In genomic region chr3:23859012-23859743, GRCh38 we compare ENCODE assay signal across 10 cellular contexts. TPM values are rescaled to one million over a fixed set of nuclear protein-coding genes. Genes with fewer than 3 reads are reported as not detected.
A peak's percentile ranks its signal among the peaks of the same experiment; 100 is the strongest.
DNase-seq lines count a peak whose midpoint lies in the region; ATAC-seq, FAIRE-seq and TF ChIP-seq lines count a peak whose summit lies in the region.
"Had no signal": no experiment of that assay in that cellular context is flagged by ENCODE, and none has a peak within 500 bp of the region (broad histone marks: within the 10 kb centered on the region; RNA-seq: fewer than 3 reads in every experiment).

No MANE protein-coding gene starts in this region.

- intact Hi-C loops in naive thymus-derived CD4-positive, alpha-beta T cell (cut with micrococcal nuclease), result no loop called here

- ATAC-seq in CD4-positive, CD25-positive, alpha-beta regulatory T cell (ENCODE audit: low read depth in 2 of 2), result peak in 1 of 2 donors; percentile 12
- ATAC-seq in naive thymus-derived CD4-positive, alpha-beta T cell, result no peak
- no peak for ATAC-seq in stimulated activated naive B cell treated with anti-CD40 and anti-IgM and Interleukin-4, amounts not matched to agents 10 μg/mL and 1 μg/mL and 100 μg/mL, for 72 hours (replicated peaks)
- ATAC-seq: K562 had no signal

- H3K27ac Mint-ChIP-seq in CD4-positive, CD25-positive, alpha-beta regulatory T cell, result peak overlapping the region; percentile 21 to 72 (median 63)
- H3K27ac Mint-ChIP-seq in naive thymus-derived CD4-positive, alpha-beta T cell, result peak overlapping the region in 6 of 9 donors; percentile 2 to 50 (median 20)
- no peak overlapping the region for H3K27ac Mint-ChIP-seq in stimulated activated naive B cell treated with anti-CD40 and anti-IgM and Interleukin-4, amounts not matched to agents 10 μg/mL and 1 μg/mL and 100 μg/mL, for 72 hours

- H3K9ac ChIP-seq in KMS-11, result no peak overlapping the region

- CTCF ChIA-PET in naive thymus-derived CD4-positive, alpha-beta T cell (lab: Charles Lee), result interaction anchor here (1.0 kb wide), 1 partner anchor 23 kb away, joined by 4 read pairs; no protein-coding TSS in a partner anchor

- H3K9me3 Mint-ChIP-seq in CD4-positive, CD25-positive, alpha-beta regulatory T cell, result no peaks in the 10 kb centered on the region
- H3K9me3 Mint-ChIP-seq in naive thymus-derived CD4-positive, alpha-beta T cell, result no peaks in the 10 kb centered on the region
- H3K9me3 Mint-ChIP-seq in stimulated activated naive B cell treated with anti-CD40 and anti-IgM and Interleukin-4, amounts not matched to agents 10 μg/mL and 1 μg/mL and 100 μg/mL, for 72 hours, result no peaks in the 10 kb centered on the region

- peaks cover 25 to 75% (median 54%) of the 10 kb centered on the region in 4 donors for H3K4me1 Mint-ChIP-seq in CD4-positive, CD25-positive, alpha-beta regulatory T cell
- H3K4me1 Mint-ChIP-seq in naive thymus-derived CD4-positive, alpha-beta T cell, result peaks cover 29 to 84% (median 75%) of the 10 kb centered on the region in 7 donors
- H3K4me1 Mint-ChIP-seq in stimulated activated naive B cell treated with anti-CD40 and anti-IgM and Interleukin-4, amounts not matched to agents 10 μg/mL and 1 μg/mL and 100 μg/mL, for 72 hours, result peaks cover 33 to 59% of the 10 kb centered on the region in 2 donors

- peaks cover 35% of the 10 kb centered on the region; the same call in 1 of the 2 replicates for H4K20me1 ChIP-seq in KMS-11 (ENCODE audit: insufficient read depth)

- no peak for DNase-seq in CD4-positive, CD25-positive, alpha-beta regulatory T cell
- DNase-seq in choroid plexus epithelial cell (ENCODE audit: low read depth), result peak; percentile 57
- no peak for DNase-seq in naive thymus-derived CD4-positive, alpha-beta T cell
- no peak for DNase-seq in COR-L47 (lab: John Stamatoyannopoulos, UW)
- DNase-seq in NCI-H2227 (lab: John Stamatoyannopoulos, UW; ENCODE audit: unreplicated experiment), result no peak
- DNase-seq in stimulated activated naive B cell treated with anti-CD40 and anti-IgM and Interleukin-4, amounts not matched to agents 10 μg/mL and 1 μg/mL and 100 μg/mL, for 72 hours, result no peak
- DNase-seq in RCC 7860 (ENCODE audit: low spot score), result no peak

- POLR2A ChIA-PET in naive thymus-derived CD4-positive, alpha-beta T cell (lab: Charles Lee), result no interaction called here

- no peak for FAIRE-seq in RCC 7860 (lab: Jason Lieb, UNC)
- FAIRE-seq: K562 had no signal

- H3K4me2 ChIP-seq in KMS-11, result peak overlapping the region; percentile 46; the same call in 1 of the 2 replicates

- TF ChIP-seq CTCF in KMS-11 (conservative IDR thresholded peaks at IDR 0.05; ENCODE audit: low read depth, low read length) (no peak), choroid plexus epithelial cell (conservative IDR thresholded peaks at IDR 0.05; ENCODE audit: low read depth, low read length) (no peak)

- H3K27me3 ChIP-seq in CD4-positive, CD25-positive, alpha-beta regulatory T cell (ENCODE audit: control insufficient read depth, insufficient read depth, low read length), result no peaks in the 10 kb centered on the region
- H3K27me3 ChIP-seq in KMS-11 (ENCODE audit: insufficient read depth, low read depth), result no peaks in the 10 kb centered on the region
- H3K27me3 ChIP-seq in naive thymus-derived CD4-positive, alpha-beta T cell (ENCODE audit: control insufficient read depth in 2 of 2, insufficient read depth in 2 of 2, low read length in 2 of 2), result no peaks in the 10 kb centered on the region

- H2AFZ ChIP-seq in KMS-11 (ENCODE audit: low read depth), result no peak overlapping the region

- peak overlapping the region; percentile 8 for H3K27ac ChIP-seq in CD4-positive, CD25-positive, alpha-beta regulatory T cell (ENCODE audit: insufficient read depth, low read length, poor library complexity, severe bottlenecking)
- peak overlapping the region; percentile 8; the same call in 1 of the 2 replicates for H3K27ac ChIP-seq in KMS-11
- H3K27ac ChIP-seq in naive thymus-derived CD4-positive, alpha-beta T cell (ENCODE audit: low read depth, low read length), result no peak overlapping the region
- H3K27ac ChIP-seq: SK-N-MC had no signal

- H3K27me3 Mint-ChIP-seq in CD4-positive, CD25-positive, alpha-beta regulatory T cell, result no peaks in the 10 kb centered on the region
- H3K27me3 Mint-ChIP-seq in naive thymus-derived CD4-positive, alpha-beta T cell, result no peaks in the 10 kb centered on the region
- H3K27me3 Mint-ChIP-seq in stimulated activated naive B cell treated with anti-CD40 and anti-IgM and Interleukin-4, amounts not matched to agents 10 μg/mL and 1 μg/mL and 100 μg/mL, for 72 hours, result no peaks in the 10 kb centered on the region

- H3K36me3 ChIP-seq in CD4-positive, CD25-positive, alpha-beta regulatory T cell (ENCODE audit: control insufficient read depth, insufficient read depth, low read length), result peaks cover 2% of the 10 kb centered on the region
- H3K36me3 ChIP-seq in KMS-11 (ENCODE audit: insufficient read depth), result no peaks in the 10 kb centered on the region
- H3K36me3 ChIP-seq in naive thymus-derived CD4-positive, alpha-beta T cell (ENCODE audit: control insufficient read depth in 2 of 3, insufficient read depth in 3 of 3, low read length in 3 of 3), result no peaks in the 10 kb centered on the region

- no peaks in the 10 kb centered on the region for H3K9me3 ChIP-seq in CD4-positive, CD25-positive, alpha-beta regulatory T cell (ENCODE audit: control insufficient read depth in 2 of 2, low read length in 2 of 2)
- H3K9me3 ChIP-seq in naive thymus-derived CD4-positive, alpha-beta T cell (ENCODE audit: control insufficient read depth in 2 of 3, low read length in 3 of 3), result no peaks in the 10 kb centered on the region

- peak overlapping the region in 2 of 4 donors; percentile 34 to 65 for H3K4me3 Mint-ChIP-seq in CD4-positive, CD25-positive, alpha-beta regulatory T cell
- peak overlapping the region in 7 of 10 donors; percentile 4 to 51 (median 21) for H3K4me3 Mint-ChIP-seq in naive thymus-derived CD4-positive, alpha-beta T cell
- H3K4me3 Mint-ChIP-seq in stimulated activated naive B cell treated with anti-CD40 and anti-IgM and Interleukin-4, amounts not matched to agents 10 μg/mL and 1 μg/mL and 100 μg/mL, for 72 hours, result no peak overlapping the region

- peak overlapping the region; percentile 15 for H3K4me3 ChIP-seq in CD4-positive, CD25-positive, alpha-beta regulatory T cell (ENCODE audit: low read depth, low read length)
- H3K4me3 ChIP-seq in KMS-11 (IDR thresholded peaks at IDR 0.05; ENCODE audit: insufficient read depth, low read depth, low read length), result no peak overlapping the region
- no peak overlapping the region for H3K4me3 ChIP-seq in choroid plexus epithelial cell (ENCODE audit: low read depth, low read length)
- H3K4me3 ChIP-seq in naive thymus-derived CD4-positive, alpha-beta T cell (ENCODE audit: low read length), result no peak overlapping the region
- H3K4me3 ChIP-seq: K562, SK-N-MC had no signal

- H3K4me1 ChIP-seq in CD4-positive, CD25-positive, alpha-beta regulatory T cell (ENCODE audit: control insufficient read depth, insufficient read depth, low read length, poor library complexity, severe bottlenecking), result peaks cover 22% of the 10 kb centered on the region
- H3K4me1 ChIP-seq in KMS-11 (ENCODE audit: low read depth, poor library complexity, severe bottlenecking), result peaks cover 60% of the 10 kb centered on the region
- peaks cover 11 to 26% of the 10 kb centered on the region in 2 donors for H3K4me1 ChIP-seq in naive thymus-derived CD4-positive, alpha-beta T cell (ENCODE audit: control insufficient read depth in 2 of 2, insufficient read depth in 2 of 2, low read length in 2 of 2)

- H3K36me3 Mint-ChIP-seq in CD4-positive, CD25-positive, alpha-beta regulatory T cell, result peaks cover 26% of the 10 kb centered on the region
- peaks cover 0 to 23% (median 10%) of the 10 kb centered on the region in 5 donors for H3K36me3 Mint-ChIP-seq in naive thymus-derived CD4-positive, alpha-beta T cell
- H3K36me3 Mint-ChIP-seq in stimulated activated naive B cell treated with anti-CD40 and anti-IgM and Interleukin-4, amounts not matched to agents 10 μg/mL and 1 μg/mL and 100 μg/mL, for 72 hours, result peaks cover 19 to 25% of the 10 kb centered on the region in 2 donors

- H3K79me2 ChIP-seq in KMS-11 (ENCODE audit: insufficient read depth, low read depth), result peaks cover 93% of the 10 kb centered on the region

RNA-seq across cellular contexts. Expression of gene UBE2E1, which starts 53.4 kb away (rescaled TPM):
- total RNA-seq in CD4-positive, CD25-positive, alpha-beta regulatory T cell, result 65.3 TPM
- 10 to 100 TPM in 2 of 4 donors, 1 to 10 TPM in 2; 6.2 to 21.2 (median 10.6) TPM for polyA plus RNA-seq in CD4-positive, CD25-positive, alpha-beta regulatory T cell
- 10 to 100 TPM; 59.0 to 80.0 (median 69.2) TPM for total RNA-seq in naive thymus-derived CD4-positive, alpha-beta T cell
- polyA plus RNA-seq in naive thymus-derived CD4-positive, alpha-beta T cell, result 10 to 100 TPM in 1 of 2 donors, 1 to 10 TPM in 1; 5.2 to 22.1 TPM

RNA-seq across cellular contexts. Expression of gene NKIRAS1, which starts 57.6 kb away (rescaled TPM):
- 2.1 TPM for total RNA-seq in CD4-positive, CD25-positive, alpha-beta regulatory T cell
- 1 to 10 TPM; 3.6 to 5.8 (median 4.1) TPM for polyA plus RNA-seq in CD4-positive, CD25-positive, alpha-beta regulatory T cell
- 1 to 10 TPM; 2.2 to 6.4 (median 3.2) TPM for total RNA-seq in naive thymus-derived CD4-positive, alpha-beta T cell
- 1 to 10 TPM; 3.6 to 4.3 TPM for polyA plus RNA-seq in naive thymus-derived CD4-positive, alpha-beta T cell

RNA-seq across cellular contexts. Expression of gene RPL15, which starts 57.8 kb away (rescaled TPM):
- total RNA-seq in CD4-positive, CD25-positive, alpha-beta regulatory T cell, result 1,532 TPM
- 1,000 to 10,000 TPM; 3,663 to 5,496 (median 4,603) TPM for polyA plus RNA-seq in CD4-positive, CD25-positive, alpha-beta regulatory T cell
- 1,000 to 10,000 TPM; 1,489 to 2,250 (median 2,129) TPM for total RNA-seq in naive thymus-derived CD4-positive, alpha-beta T cell
- polyA plus RNA-seq in naive thymus-derived CD4-positive, alpha-beta T cell, result 1,000 to 10,000 TPM; 5,933 to 6,097 TPM

Comparison
In these comparisons a context has a peak if more than half of its experiments do, and no peak if none do; other contexts are left out.
1. H3K4me3 Mint-ChIP-seq: peak in naive thymus-derived CD4-positive, alpha-beta T cell (7 of 10); none in stimulated activated naive B cell treated with anti-CD40 and anti-IgM and Interleukin-4, amounts not matched to agents 10 μg/mL and 1 μg/mL and 100 μg/mL, for 72 hours (0 of 2).